ENCODE assay signal across 12 cellular contexts in the genomic region with DNA sequence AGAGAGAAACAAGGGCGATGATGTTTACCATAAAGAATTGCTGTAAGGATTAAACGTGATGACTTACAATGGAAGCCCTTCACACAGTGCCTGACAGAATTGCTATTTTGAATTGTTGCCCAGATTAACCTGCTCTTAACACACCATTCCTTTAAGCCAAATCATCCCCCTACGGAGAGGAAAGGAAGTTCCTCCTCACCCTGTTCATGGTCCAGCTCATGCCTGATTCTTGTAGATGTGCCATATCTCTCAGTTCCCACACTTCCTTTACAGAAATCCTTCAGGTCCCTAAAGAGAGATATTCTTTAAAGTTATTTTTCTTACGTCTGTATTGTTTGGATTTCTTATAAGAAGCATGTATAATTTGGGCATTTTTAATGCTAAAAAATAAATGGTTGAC.
DNase-seq lines count a peak whose midpoint lies in the region; ATAC-seq lines count a peak whose summit lies in the region.
"Had no signal": no experiment of that assay in that cellular context is flagged by ENCODE, and none has a peak within 500 bp of the region (broad histone marks: within the 10 kb centered on the region; RNA-seq: fewer than 3 reads in every experiment).

No MANE protein-coding gene starts in this region.

- in situ Hi-C loops in ACHN (cut with HindIII; ENCODE audit: low pct_ligation_motif_present, low pct_unique_long_range_greater_than_20kb, low sequenced_read_pairs), result no loop called here

- no peak for ATAC-seq in HG02852 (IDR thresholded peaks at IDR 0.05; ENCODE audit: unreplicated experiment)
- ATAC-seq in GM18519 (IDR thresholded peaks at IDR 0.05; ENCODE audit: low FRiP score, unreplicated experiment), result no peak
- ATAC-seq: natural killer cell had no signal

- DNase-seq in ACHN (peak; percentile 56), NCI-H226 (peak; percentile 94), dermis blood vessel endothelial cell (peak; percentile 96), iris pigment epithelial cell (ENCODE audit: low read depth) (peak; percentile 83), NCI-H1436 (lab: John Stamatoyannopoulos, UW) (no peak), hypothalamus (lab: John Stamatoyannopoulos, UW) (no peak)
- DNase-seq: activated CD8-positive, alpha-beta memory T cell treated with anti-CD3 and anti-CD28 coated beads, Interleukin-2, amount 50 U/mL, for 48 hours; DND-41; Kasumi-1; natural killer cell had no signal

Comparison
In these comparisons a context has a peak if more than half of its experiments do, and no peak if none do; other contexts are left out.
1. DNase-seq: peak in ACHN (single experiment), NCI-H226 (single experiment), dermis blood vessel endothelial cell (single experiment) and iris pigment epithelial cell (single experiment); none in NCI-H1436 (single experiment) and hypothalamus (0 of 51).